ENCODE assay signal across 9 cellular contexts in the genomic region with DNA sequence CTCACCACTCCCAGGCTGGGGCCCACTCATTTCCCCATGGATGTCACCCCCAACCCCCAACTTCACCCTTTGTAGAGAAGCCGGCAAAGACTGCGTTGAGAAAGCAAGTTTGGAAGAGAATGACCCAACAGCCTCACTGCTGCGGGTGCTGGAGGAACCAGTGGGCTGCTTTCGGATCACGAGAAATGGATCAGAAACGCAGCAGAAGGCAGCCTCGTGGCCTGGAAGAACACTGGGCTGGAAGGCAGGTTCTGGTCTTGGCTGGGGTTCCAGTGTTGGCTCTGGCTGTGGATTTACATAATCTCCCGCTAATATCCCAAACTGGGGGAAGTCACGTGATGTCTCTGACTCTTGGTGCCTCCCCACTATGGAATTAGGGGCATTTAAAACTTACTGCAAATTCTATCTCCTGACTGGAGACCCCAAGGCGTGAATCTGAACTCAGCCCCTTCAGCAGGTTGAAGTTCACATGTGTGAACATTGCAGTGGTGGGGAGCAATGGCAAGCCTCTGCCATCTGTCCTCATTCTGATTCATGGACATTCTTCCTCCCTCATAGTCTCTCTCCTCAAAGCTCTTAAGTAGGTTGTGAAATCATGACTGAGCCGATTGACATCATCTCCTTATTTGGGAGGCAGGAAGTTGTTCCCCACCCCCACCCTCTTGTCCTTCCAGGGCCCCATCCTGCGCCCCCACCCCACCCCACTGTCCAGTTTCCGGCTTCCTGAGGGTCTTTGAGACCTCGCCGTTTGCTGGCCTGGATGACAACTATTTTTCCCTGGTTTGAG. TPM values are rescaled to one million over a fixed set of nuclear protein-coding genes. Genes with fewer than 3 reads are reported as not detected.
A peak's percentile ranks its signal among the peaks of the same experiment; 100 is the strongest.
DNase-seq lines count a peak whose midpoint lies in the region; ATAC-seq and TF ChIP-seq lines count a peak whose summit lies in the region.
"Had no signal": no experiment of that assay in that cellular context is flagged by ENCODE, and none has a peak within 500 bp of the region (broad histone marks: within the 10 kb centered on the region; RNA-seq: fewer than 3 reads in every experiment).

No MANE protein-coding gene starts in this region.

- H2BK120ac ChIP-seq in IMR-90 (ENCODE audit: low read depth, low read length), result peak overlapping the region; percentile 91

- intact Hi-C loops in IMR-90 (cut with micrococcal nuclease), result no loop called here
- intact Hi-C loops in breast epithelium (cut with DNase I; ENCODE audit: low total_unique reads), result no loop called here
- intact Hi-C loops in stomach (cut with DNase I; ENCODE audit: low total_unique reads), result no loop called here

- TF ChIP-seq RAD21 in IMR-90 (IDR thresholded peaks at IDR 0.05; ENCODE audit: low read length), result no peak

- H2AK9ac ChIP-seq in IMR-90 (replicated peaks; ENCODE audit: low read depth, low read length, poor library complexity), result peak overlapping the region; percentile 84

- H3K9me3 ChIP-seq in IMR-90 (ENCODE audit: control insufficient read depth, insufficient read depth, low read length), result peaks cover 2% of the 10 kb centered on the region
- peaks cover 0 to 9% of the 10 kb centered on the region in 2 donors for H3K9me3 ChIP-seq in breast epithelium
- H3K9me3 ChIP-seq in stomach, result peaks cover 0 to 8% (median 2%) of the 10 kb centered on the region in 4 donors

- H3K4ac ChIP-seq in IMR-90 (ENCODE audit: low read depth, low read length), result peak overlapping the region; percentile 91

- WGBS in IMR-90 (ENCODE audit: extremely low coverage in 2 of 2, insufficient read length in 1 of 2), 2 experiments, result 70% methylated on average over 2 of the region's 15 CpGs; no CpG with 5 or more reads in 1 of the 2 experiments
- WGBS in stomach, 5 donors, result 42 to 73% (median 65%) methylated on average over 14 to 15 of the region's 15 CpGs

- peak; percentile 96 for DNase-seq in IMR-90
- DNase-seq in breast epithelium (ENCODE audit: low spot score in 2 of 2), result peak in 1 of 2 donors; percentile 50
- peak; percentile 95 for DNase-seq in iris pigment epithelial cell (ENCODE audit: low read depth)
- no peak for DNase-seq in stomach
- no peak for DNase-seq in effector CD4-positive, alpha-beta T cell
- DNase-seq in NK-92 (lab: John Stamatoyannopoulos, UW; ENCODE audit: unreplicated experiment), result no peak
- DNase-seq in NCI-H2227 (lab: John Stamatoyannopoulos, UW; ENCODE audit: unreplicated experiment), result no peak

- dilution Hi-C loops in IMR-90 (cut with HindIII; ENCODE audit: low sequenced_read_pairs, unreplicated experiment), result no loop called here

- H4K8ac ChIP-seq in IMR-90 (ENCODE audit: low read depth in 2 of 2, low read length in 2 of 2), result peak overlapping the region; percentile 53 to 90

- peaks cover 23% of the 10 kb centered on the region for H3K4me1 ChIP-seq in IMR-90 (ENCODE audit: control insufficient read depth, insufficient read depth, low read length)
- peaks cover 0 to 3% of the 10 kb centered on the region in 2 donors for H3K4me1 ChIP-seq in breast epithelium
- peaks cover 0 to 23% (median 12%) of the 10 kb centered on the region in 4 donors for H3K4me1 ChIP-seq in stomach

- H2AK5ac ChIP-seq in IMR-90 (ENCODE audit: low read depth, low read length), result peak overlapping the region; percentile 94

- H3K79me1 ChIP-seq in IMR-90 (ENCODE audit: low read depth in 1 of 2, low read length in 2 of 2), result no peaks in the 10 kb centered on the region

- peak overlapping the region; percentile 92 for H2BK20ac ChIP-seq in IMR-90 (ENCODE audit: low read depth, low read length)

- no TSS peak for BruUV-seq in IMR-90 (replicated peaks; lab: Mats Ljungman, UMichigan)

- TF ChIP-seq EP300 in stomach (IDR thresholded peaks at IDR 0.05), result no peak

- H3K27me3 ChIP-seq in IMR-90 (ENCODE audit: control insufficient read depth, insufficient read depth, low read length), result no peaks in the 10 kb centered on the region
- H3K27me3 ChIP-seq in breast epithelium, result no peaks in the 10 kb centered on the region
- peaks cover 0 to 9% (median 0%) of the 10 kb centered on the region in 3 donors for H3K27me3 ChIP-seq in stomach

- H4K5ac ChIP-seq in IMR-90 (ENCODE audit: low read depth, low read length), result peak overlapping the region; percentile 71

- peak overlapping the region; percentile 87 for H3K14ac ChIP-seq in IMR-90 (replicated peaks; ENCODE audit: low read depth, low read length)

- H3K27ac ChIP-seq in IMR-90 (ENCODE audit: insufficient read depth, low read length) (peak overlapping the region; percentile 29; the same call in 1 of the 2 replicates), breast epithelium (peak overlapping the region; percentile 79 to 93), stomach (peak overlapping the region; percentile 34 to 77 (median 62))
- H3K27ac ChIP-seq: KMS-11 had no signal

- peak overlapping the region; percentile 78 for H3K18ac ChIP-seq in IMR-90 (ENCODE audit: low read depth, low read length)

- CTCF ChIA-PET in IMR-90 (lab: Yijun Ruan, JAX), result interaction anchor here (1.0 kb wide), 1 partner anchor 32 kb away, joined by 3 read pairs; no protein-coding TSS in a partner anchor

- H3K36me3 ChIP-seq in IMR-90 (ENCODE audit: control insufficient read depth, insufficient read depth, low read length) (no peaks in the 10 kb centered on the region), breast epithelium (no peaks in the 10 kb centered on the region), stomach (no peaks in the 10 kb centered on the region)

- H3K23ac ChIP-seq in IMR-90 (ENCODE audit: low read depth, low read length), result peak overlapping the region; percentile 44; the same call in 1 of the 2 replicates

- no peak overlapping the region for H3K56ac ChIP-seq in IMR-90 (ENCODE audit: extremely low read depth, insufficient read depth, low read length)

- in situ Hi-C loops in IMR-90 (cut with MboI; ENCODE audit: low sequenced_read_pairs), result no loop called here

- no peak for TF ChIP-seq POLR2A in IMR-90 (IDR thresholded peaks at IDR 0.05; ENCODE audit: low read depth, low read length)
- TF ChIP-seq POLR2A in breast epithelium (IDR thresholded peaks at IDR 0.05), result no peak
- TF ChIP-seq POLR2A in stomach (IDR thresholded peaks at IDR 0.05), result no peak

- H2AFZ ChIP-seq in IMR-90 (replicated peaks; ENCODE audit: low read length, poor library complexity), result peak overlapping the region; percentile 58

- no peak overlapping the region for H3K4me2 ChIP-seq in IMR-90 (ENCODE audit: low read depth, low read length)
- H3K4me2 ChIP-seq: KMS-11 had no signal

- H4K20me1 ChIP-seq in IMR-90 (ENCODE audit: insufficient read depth, low read length), result no peaks in the 10 kb centered on the region

- H2BK5ac ChIP-seq in IMR-90 (ENCODE audit: low read depth, low read length, poor library complexity, severe bottlenecking), result peak overlapping the region; percentile 51

- H3K4me3 ChIP-seq in IMR-90 (ENCODE audit: insufficient read depth, low read depth, low read length), result no peak overlapping the region
- H3K4me3 ChIP-seq in breast epithelium, result peak overlapping the region in 1 of 3 donors; percentile 25
- H3K4me3 ChIP-seq in stomach, result no peak overlapping the region

- peak; percentile 63 for ATAC-seq in IMR-90 (ENCODE audit: low read depth)
- no peak for ATAC-seq in GM21717 (IDR thresholded peaks at IDR 0.05; ENCODE audit: unreplicated experiment)

- H3K9me1 ChIP-seq in IMR-90 (ENCODE audit: insufficient read depth, low read length), result peaks cover 22% of the 10 kb centered on the region

- TF ChIP-seq CTCF in IMR-90 (conservative IDR thresholded peaks at IDR 0.05; ENCODE audit: low read depth, low read length), result no peak
- no peak for TF ChIP-seq CTCF in breast epithelium (IDR thresholded peaks at IDR 0.05)
- no peak for TF ChIP-seq CTCF in stomach (IDR thresholded peaks at IDR 0.05)

- POLR2A ChIA-PET in IMR-90 (lab: Charles Lee; ENCODE audit: unreplicated experiment), result interaction anchor here (0.6 kb wide), 2 partner anchors 71 to 356 kb away, joined by 4 to 5 read pairs; no protein-coding TSS in a partner anchor

- peak overlapping the region; percentile 89 for H4K91ac ChIP-seq in IMR-90 (ENCODE audit: insufficient read depth, low read depth, low read length)

- no peak overlapping the region for H3K9ac ChIP-seq in IMR-90 (ENCODE audit: low read depth, low read length)
- H3K9ac ChIP-seq: KMS-11 had no signal

- H2BK15ac ChIP-seq in IMR-90 (ENCODE audit: low read depth, low read length), result peak overlapping the region; percentile 97

TF ChIP-seq in IMR-90, 13 proteins besides CTCF, POLR2A, EP300 and RAD21 (continues in another document):
- TF ChIP-seq CEBPB (IDR thresholded peaks at IDR 0.05; ENCODE audit: low read depth, low read length) (peak; percentile 97), MAFK (IDR thresholded peaks at IDR 0.05; ENCODE audit: low read depth, low read length) (peak; percentile 31; the same call in 1 of the 2 replicates), MXI1 (IDR thresholded peaks at IDR 0.05; ENCODE audit: borderline replicate concordance, low read depth, low read length) (0 out of 2 replicates have a peak, but pooled peaks have one; percentile 27), CHD1 (IDR thresholded peaks at IDR 0.05; ENCODE audit: low read depth, low read length) (no peak), BHLHE40 (IDR thresholded peaks at IDR 0.05; ENCODE audit: low read depth, low read length) (peak; percentile 17; the same call in 1 of the 2 replicates), RCOR1 (IDR thresholded peaks at IDR 0.05; ENCODE audit: insufficient replicate concordance, low read length) (peak; percentile 85), RFX5 (IDR thresholded peaks at IDR 0.05; ENCODE audit: low read depth, low read length) (no peak)
- TF ChIP-seq, protein P1, sequence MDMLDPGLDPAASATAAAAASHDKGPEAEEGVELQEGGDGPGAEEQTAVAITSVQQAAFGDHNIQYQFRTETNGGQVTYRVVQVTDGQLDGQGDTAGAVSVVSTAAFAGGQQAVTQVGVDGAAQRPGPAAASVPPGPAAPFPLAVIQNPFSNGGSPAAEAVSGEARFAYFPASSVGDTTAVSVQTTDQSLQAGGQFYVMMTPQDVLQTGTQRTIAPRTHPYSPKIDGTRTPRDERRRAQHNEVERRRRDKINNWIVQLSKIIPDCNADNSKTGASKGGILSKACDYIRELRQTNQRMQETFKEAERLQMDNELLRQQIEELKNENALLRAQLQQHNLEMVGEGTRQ (IDR thresholded peaks at IDR 0.05; ENCODE audit: low read depth, low read length), result peak; percentile 54

RNA-seq across cellular contexts. Expression of gene TIMP3, which starts 37.0 kb away (rescaled TPM):
- 98.8 and 108 TPM in 2 replicates for total RNA-seq in IMR-90 (2012; rRNA removed)
- 173 and 179 TPM in 2 replicates for polyA plus RNA-seq in IMR-90 (2012; rRNA removed)
- polyA plus RNA-seq in IMR-90 (2012; cell fraction: cytosol; rRNA removed), result 114 and 148 TPM in 2 replicates
- 70.7 and 131 TPM in 2 replicates for polyA plus RNA-seq in IMR-90 (2012; cell fraction: nucleus; rRNA removed; ENCODE audit: low replicate concordance)
- 1,000 to 10,000 TPM in 1 of 3 donors, 100 to 1,000 TPM in 2; 269 to 1,246 (median 290) TPM for total RNA-seq in breast epithelium
- total RNA-seq in stomach, result 100 to 1,000 TPM; 103 to 248 (median 212) TPM
- polyA plus RNA-seq in stomach, result 10 to 100 TPM; 30.4 to 55.9 (median 39.4) TPM

Comparison
In these comparisons a context has a peak if more than half of its experiments do, and no peak if none do; other contexts are left out.
1. DNase-seq: peak in IMR-90 (single experiment) and iris pigment epithelial cell (single experiment); none in stomach (single experiment), effector CD4-positive, alpha-beta T cell (single experiment), NK-92 (single experiment) and NCI-H2227 (single experiment).
2. H3K27ac ChIP-seq: peak in every context shown above with its lines; median percentile 86 in breast epithelium; 62 in stomach; 29 in IMR-90.